Comparison of ENCODE assay signal across 37 cellular contexts in the genomic region with DNA sequence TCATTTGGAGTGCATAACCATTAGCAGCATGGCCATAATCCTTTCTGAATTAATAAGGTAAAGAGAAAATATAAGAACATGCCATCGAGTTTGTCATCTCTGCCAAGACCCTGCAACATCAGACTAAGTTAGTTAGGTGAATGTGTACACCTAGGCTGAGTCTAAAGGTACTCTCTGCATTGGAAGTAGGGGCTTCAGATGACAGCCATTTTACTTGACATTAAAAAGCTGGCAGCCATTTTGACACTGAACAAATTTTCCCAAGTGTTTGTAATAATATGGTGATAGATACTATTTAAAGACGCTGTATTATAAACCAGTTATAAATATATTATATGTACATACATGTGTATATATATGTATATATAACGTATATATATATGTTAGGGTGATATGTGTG.
"Had no signal": no experiment of that assay in that cellular context is flagged by ENCODE, and none has a peak within 500 bp of the region (broad histone marks: within the 10 kb centered on the region; RNA-seq: fewer than 3 reads in every experiment).

No MANE protein-coding gene starts in this region.

- H3K4me1 ChIP-seq: SJSA1 had no signal

- H3K27ac Mint-ChIP-seq: activated CD4-positive, alpha-beta memory T cell treated with anti-CD3 and anti-CD28 coated beads, Interleukin-2, amount 10 ng/mL, durations not matched to agents 7 days and 5 days; activated CD8-positive, alpha-beta memory T cell treated with anti-CD3 and anti-CD28 coated beads, Interleukin-2, amount 10 ng/mL, durations not matched to agents 7 days and 5 days; activated naive CD8-positive, alpha-beta T cell treated with anti-CD3 and anti-CD28 coated beads for 36 hours had no signal

- DNase-seq: activated CD4-positive, alpha-beta memory T cell treated with anti-CD3 and anti-CD28 coated beads, Interleukin-2, amount 10 ng/mL, durations not matched to agents 7 days and 5 days; activated CD4-positive, alpha-beta T cell treated with anti-CD3 and anti-CD28 coated beads for 1 hour; activated CD4-positive, alpha-beta T cell treated with anti-CD3 and anti-CD28 coated beads for 48 hours; activated CD4-positive, CD25-positive, alpha-beta regulatory T cell; activated CD8-positive, alpha-beta memory T cell treated with anti-CD3 and anti-CD28 coated beads for 24 hours; activated CD8-positive, alpha-beta memory T cell treated with anti-CD3 and anti-CD28 coated beads, Interleukin-2, amount 10 ng/mL, durations not matched to agents 7 days and 5 days; activated CD8-positive, alpha-beta memory T cell treated with anti-CD3 and anti-CD28 coated beads, Interleukin-2, amount 50 U/mL, for 48 hours; activated effector memory CD4-positive, alpha-beta T cell treated with Interleukin-2 at 50 U/mL for 16 hours; activated naive CD4-positive, alpha-beta T cell; activated naive CD4-positive, alpha-beta T cell treated with anti-CD3 and anti-CD28 coated beads, Interleukin-2, amount 50 U/mL, for 16 hours; activated naive CD8-positive, alpha-beta T cell treated with anti-CD3 and anti-CD28 coated beads for 36 hours; activated T-cell treated with anti-CD3 and anti-CD28 coated beads, Interleukin-2, amount 50 U/mL, for 48 hours; amniotic stem cell; aorta; brain microvascular endothelial cell; central memory CD4-positive, alpha-beta T cell; KG1; MM.1S; MV-4-11; NCI-H1105; NCI-H1436 treated with DMSO at 0.1 percent for 48 hours; NCI-H187 treated with DMSO at 0.1 percent for 48 hours; NCI-H2081; NCI-H2171 treated with DMSO at 0.1 percent for 48 hours; NCI-H2227 treated with DMSO at 0.1 percent for 48 hours; NCI-H446; NCI-H510A treated with DMSO at 0.1 percent for 48 hours; NCI-H526 treated with DMSO at 0.1 percent for 48 hours; NCI-H774; SHP77; SW 1271; T-helper 1 cell; T1000; WERI-Rb-1 had no signal

- H3K27me3 ChIP-seq: brain microvascular endothelial cell, SJSA1 had no signal

- H3K36me3 ChIP-seq: brain microvascular endothelial cell, SJSA1, WERI-Rb-1 had no signal

- ATAC-seq: activated CD8-positive, alpha-beta memory T cell treated with anti-CD3 and anti-CD28 coated beads, Interleukin-2, amount 10 ng/mL, durations not matched to agents 7 days and 5 days; Panc1 had no signal

- H3K4me3 ChIP-seq: SJSA1 had no signal

- H3K27me3 Mint-ChIP-seq: activated CD4-positive, alpha-beta memory T cell treated with anti-CD3 and anti-CD28 coated beads, Interleukin-2, amount 10 ng/mL, durations not matched to agents 7 days and 5 days had no signal

- H3K27ac ChIP-seq: brain microvascular endothelial cell, SJSA1, WERI-Rb-1 had no signal

- H3K36me3 Mint-ChIP-seq: activated CD8-positive, alpha-beta memory T cell treated with anti-CD3 and anti-CD28 coated beads, Interleukin-2, amount 10 ng/mL, durations not matched to agents 7 days and 5 days; activated naive CD8-positive, alpha-beta T cell treated with anti-CD3 and anti-CD28 coated beads for 36 hours had no signal

- H3K4me1 Mint-ChIP-seq: activated CD4-positive, alpha-beta memory T cell treated with anti-CD3 and anti-CD28 coated beads, Interleukin-2, amount 10 ng/mL, durations not matched to agents 7 days and 5 days; activated CD8-positive, alpha-beta memory T cell treated with anti-CD3 and anti-CD28 coated beads, Interleukin-2, amount 10 ng/mL, durations not matched to agents 7 days and 5 days; activated naive CD8-positive, alpha-beta T cell treated with anti-CD3 and anti-CD28 coated beads for 36 hours had no signal

- H3K9me3 ChIP-seq: SJSA1 had no signal

- H3K4me3 Mint-ChIP-seq: activated CD4-positive, alpha-beta memory T cell treated with anti-CD3 and anti-CD28 coated beads, Interleukin-2, amount 10 ng/mL, durations not matched to agents 7 days and 5 days; activated CD8-positive, alpha-beta memory T cell treated with anti-CD3 and anti-CD28 coated beads, Interleukin-2, amount 10 ng/mL, durations not matched to agents 7 days and 5 days; activated naive CD8-positive, alpha-beta T cell treated with anti-CD3 and anti-CD28 coated beads for 36 hours had no signal

- FAIRE-seq: colon had no signal
